24 cellular contexts compared by ENCODE assay signal in the genomic region with DNA sequence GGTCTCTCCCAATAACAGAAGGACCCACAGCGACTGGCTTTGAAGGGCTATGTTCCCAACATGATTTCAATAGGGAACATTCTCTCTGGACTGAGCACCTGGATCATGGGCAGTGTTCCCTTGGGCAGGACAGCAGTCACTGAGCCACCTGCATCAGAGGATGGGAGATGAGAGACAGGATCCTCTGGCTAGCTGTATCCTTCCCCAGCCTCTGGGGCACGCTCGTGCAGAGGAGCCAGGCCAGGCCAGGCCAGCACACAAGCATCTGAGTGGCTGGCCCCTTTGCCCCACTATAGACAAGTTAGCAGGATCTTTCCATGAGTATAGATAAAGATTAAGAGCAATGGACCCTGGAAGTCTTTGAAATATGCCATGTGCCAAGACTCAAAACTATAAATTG.
"Had no signal": no experiment of that assay in that cellular context is flagged by ENCODE, and none has a peak within 500 bp of the region (broad histone marks: within the 10 kb centered on the region; RNA-seq: fewer than 3 reads in every experiment).

No MANE protein-coding gene starts in this region.

- H3K4me3 ChIP-seq: esophagus squamous epithelium, gastrocnemius medialis, heart right ventricle, left lung, lower lobe of right lung, mucosa of descending colon had no signal

- DNase-seq: cortex of kidney; effector CD8-positive, alpha-beta T cell; effector memory CD8-positive, alpha-beta T cell; endodermal cell; erythroblast; esophagus squamous epithelium; foreskin fibroblast; foreskin melanocyte; gastrocnemius medialis; glutamatergic neuron; head of caudate nucleus; heart right ventricle; hippocampal formation; left cardiac atrium; left ventricle myocardium superior; lower lobe of right lung; mesenchymal stem cell; mucosa of descending colon; naive B cell had no signal

- H3K27ac ChIP-seq: epithelial cell of prostate, esophagus squamous epithelium, gastrocnemius medialis, heart right ventricle, left lung, lower lobe of right lung had no signal

- H3K4me1 Mint-ChIP-seq: naive B cell had no signal

- ATAC-seq: effector memory CD8-positive, alpha-beta T cell; esophagus mucosa; gastrocnemius medialis; heart right ventricle; left cardiac atrium; left lung; left ventricle myocardium superior; lower lobe of right lung; mucosa of descending colon had no signal

- H3K36me3 ChIP-seq: esophagus squamous epithelium, gastrocnemius medialis, lower lobe of right lung had no signal

- H3K27me3 ChIP-seq: esophagus squamous epithelium, gastrocnemius medialis, heart right ventricle, left lung had no signal

- H3K4me1 ChIP-seq: esophagus squamous epithelium, gastrocnemius medialis, heart right ventricle, left lung, lower lobe of right lung had no signal

- H3K27me3 Mint-ChIP-seq: dendritic cell treated with granulocyte-macrophage colony-stimulating factor and Interleukin-4, amounts not matched to agents 40 ng/mL and 50 ng/mL, for 4 days; naive B cell had no signal

- H3K27ac Mint-ChIP-seq: dendritic cell treated with granulocyte-macrophage colony-stimulating factor and Interleukin-4, amounts not matched to agents 40 ng/mL and 50 ng/mL, for 4 days; effector memory CD8-positive, alpha-beta T cell; endodermal cell had no signal

- H3K4me3 Mint-ChIP-seq: dendritic cell treated with granulocyte-macrophage colony-stimulating factor and Interleukin-4, amounts not matched to agents 40 ng/mL and 50 ng/mL, for 4 days; effector memory CD8-positive, alpha-beta T cell; endodermal cell; mesothelial cell of epicardium; naive B cell had no signal
